In genomic region chr18:54261894-54262293, GRCh38 we compare ENCODE assay signal across 9 cellular contexts. TPM values are rescaled to one million over a fixed set of nuclear protein-coding genes. Genes with fewer than 3 reads are reported as not detected.
DNase-seq lines count a peak whose midpoint lies in the region; ATAC-seq, FAIRE-seq and TF ChIP-seq lines count a peak whose summit lies in the region.
"Had no signal": no experiment of that assay in that cellular context is flagged by ENCODE, and none has a peak within 500 bp of the region (broad histone marks: within the 10 kb centered on the region; RNA-seq: fewer than 3 reads in every experiment).

No MANE protein-coding gene starts in this region.

- peak overlapping the region; percentile 91 for H3K27ac Mint-ChIP-seq in activated CD8-positive, alpha-beta T cell treated with anti-CD3 and anti-CD28 coated beads for 36 hours

- DNase-seq in activated CD4-positive, alpha-beta T cell treated with anti-CD3 and anti-CD28 coated beads for 48 hours = peak; percentile 75
- DNase-seq in activated CD4-positive, alpha-beta T cell treated with anti-CD3 and anti-CD28 coated beads for 4 hours = no peak
- peak; percentile 90 for DNase-seq in activated CD8-positive, alpha-beta T cell treated with anti-CD3 and anti-CD28 coated beads for 36 hours
- DNase-seq in stimulated activated CD8-positive, alpha-beta memory T cell treated with anti-CD3 and anti-CD28 coated beads, Interleukin-7, amount 100 ng/mL, for 48 hours (ENCODE audit: extremely low read depth in 1 of 2, low read depth in 1 of 2) = peak; percentile 23 to 61
- DNase-seq in frontal cortex (ENCODE audit: low spot score in 2 of 2) (no peak), posterior vena cava (ENCODE audit: low spot score) (no peak)

- peak overlapping the region; percentile 16 for H3K4me3 Mint-ChIP-seq in activated CD8-positive, alpha-beta T cell treated with anti-CD3 and anti-CD28 coated beads for 36 hours

- no peaks in the 10 kb centered on the region for H3K27me3 Mint-ChIP-seq in activated CD8-positive, alpha-beta T cell treated with anti-CD3 and anti-CD28 coated beads for 36 hours

- peaks cover 48% of the 10 kb centered on the region for H3K4me1 Mint-ChIP-seq in activated CD8-positive, alpha-beta T cell treated with anti-CD3 and anti-CD28 coated beads for 36 hours (ENCODE audit: low read depth)

- POLR2A ChIA-PET in activated CD8-positive, alpha-beta T cell treated with anti-CD3 and anti-CD28 coated beads for 36 hours (lab: Charles Lee) = interaction anchor here (0.6 kb wide), 1 partner anchor 39 kb away, joined by 3 read pairs; no protein-coding TSS in a partner anchor

- peaks cover 1% of the 10 kb centered on the region for H3K36me3 Mint-ChIP-seq in activated CD8-positive, alpha-beta T cell treated with anti-CD3 and anti-CD28 coated beads for 36 hours (ENCODE audit: low read depth)

- no peaks in the 10 kb centered on the region for H3K9me3 Mint-ChIP-seq in activated CD8-positive, alpha-beta T cell treated with anti-CD3 and anti-CD28 coated beads for 36 hours

- intact Hi-C loops in activated CD8-positive, alpha-beta T cell treated with anti-CD3 and anti-CD28 coated beads for 36 hours (cut with micrococcal nuclease) = loop anchor here (5.0 kb wide), 1 partner anchor 115 kb away; no protein-coding TSS in a partner anchor
- intact Hi-C loops in posterior vena cava (cut with DNase I) = no loop called here

- TF ChIP-seq CTCF in activated CD8-positive, alpha-beta T cell treated with anti-CD3 and anti-CD28 coated beads for 36 hours (IDR thresholded peaks at IDR 0.05) = no peak

- FAIRE-seq in frontal cortex (lab: Jason Lieb, UNC) = no peak

- peak; percentile 66 for ATAC-seq in HG03066 (IDR thresholded peaks at IDR 0.05; ENCODE audit: low read depth, unreplicated experiment)
- peak; percentile 72 for ATAC-seq in activated CD8-positive, alpha-beta T cell treated with anti-CD3 and anti-CD28 coated beads for 36 hours
- no peak for ATAC-seq in esophagus mucosa
- ATAC-seq: Panc1 had no signal

- CTCF ChIA-PET in activated CD8-positive, alpha-beta T cell treated with anti-CD3 and anti-CD28 coated beads for 36 hours (lab: Charles Lee) = interaction anchor here (1.4 kb wide), 1 partner anchor 39 kb away, joined by 6 read pairs; no protein-coding TSS in a partner anchor

RNA-seq across cellular contexts. Expression of gene POLI, which starts 7.4 kb away (rescaled TPM):
- total RNA-seq in activated CD8-positive, alpha-beta T cell treated with anti-CD3 and anti-CD28 coated beads for 36 hours = 10 to 100 TPM; 10.2 to 15.3 TPM
- total RNA-seq in frontal cortex (99.9 TPM), esophagus mucosa (11.2 TPM), posterior vena cava (10 to 100 TPM; 31.6 to 35.1 TPM)

RNA-seq across cellular contexts. Expression of gene MBD2, which starts 37.4 kb away (rescaled TPM):
- total RNA-seq in activated CD8-positive, alpha-beta T cell treated with anti-CD3 and anti-CD28 coated beads for 36 hours = 100 to 1,000 TPM; 101 to 102 TPM
- total RNA-seq in frontal cortex (18.3 TPM), esophagus mucosa (175 TPM), posterior vena cava (10 to 100 TPM; 70.8 to 84.0 TPM)

Comparison
In these comparisons a context has a peak if more than half of its experiments do, and no peak if none do; other contexts are left out.
1. DNase-seq: peak in activated CD4-positive, alpha-beta T cell treated with anti-CD3 and anti-CD28 coated beads for 48 hours (single experiment), activated CD8-positive, alpha-beta T cell treated with anti-CD3 and anti-CD28 coated beads for 36 hours (single experiment) and stimulated activated CD8-positive, alpha-beta memory T cell treated with anti-CD3 and anti-CD28 coated beads, Interleukin-7, amount 100 ng/mL, for 48 hours (2 of 2); none in activated CD4-positive, alpha-beta T cell treated with anti-CD3 and anti-CD28 coated beads for 4 hours (0 of 2), frontal cortex (0 of 2) and posterior vena cava (single experiment).